Comparison of ENCODE assay signal across 8 cellular contexts in genomic region chr19:8513687-8514504, GRCh38. TPM values are rescaled to one million over a fixed set of nuclear protein-coding genes. Genes with fewer than 3 reads are reported as not detected.
DNase-seq lines count a peak whose midpoint lies in the region; ATAC-seq and TF ChIP-seq lines count a peak whose summit lies in the region.

ZNF414 (minus strand) TSS chr19:8514167; CDS start chr19:8514046, 121 bp downstream.

- intact Hi-C loops in dendritic cell treated with granulocyte-macrophage colony-stimulating factor and Interleukin-4, amounts not matched to agents 40 ng/mL and 50 ng/mL, for 4 days (cut with micrococcal nuclease), result no loop called here
- intact Hi-C loops in left lung (cut with DNase I), result no loop called here

- peak within 1 kb of the TSS; percentile 73 for H3K4me3 ChIP-seq in CD4-positive, CD25-positive, alpha-beta regulatory T cell (ENCODE audit: low read depth, low read length)
- peak within 1 kb of the TSS; percentile 56 to 66 for H3K4me3 ChIP-seq in left lung

- no peaks in the 10 kb centered on the region for H3K27me3 Mint-ChIP-seq in CD4-positive, CD25-positive, alpha-beta regulatory T cell
- no peaks in the 10 kb centered on the region for H3K27me3 Mint-ChIP-seq in dendritic cell treated with granulocyte-macrophage colony-stimulating factor and Interleukin-4, amounts not matched to agents 40 ng/mL and 50 ng/mL, for 4 days

- peak within 1 kb of the TSS; percentile 97 for H3K27ac ChIP-seq in CD4-positive, CD25-positive, alpha-beta regulatory T cell (ENCODE audit: insufficient read depth, low read length, poor library complexity, severe bottlenecking)
- H3K27ac ChIP-seq in left lung, result peak within 1 kb of the TSS; percentile 97 to 99

- H3K27ac Mint-ChIP-seq in CD4-positive, CD25-positive, alpha-beta regulatory T cell, result peak within 1 kb of the TSS; percentile 98 to 99 (median 99)
- H3K27ac Mint-ChIP-seq in dendritic cell treated with granulocyte-macrophage colony-stimulating factor and Interleukin-4, amounts not matched to agents 40 ng/mL and 50 ng/mL, for 4 days, result peak within 1 kb of the TSS; percentile 97

- H3K27me3 ChIP-seq in CD4-positive, CD25-positive, alpha-beta regulatory T cell (ENCODE audit: control insufficient read depth, insufficient read depth, low read length), result no peaks in the 10 kb centered on the region
- H3K27me3 ChIP-seq in left lung, result no peaks in the 10 kb centered on the region

- peak within 1 kb of the TSS; percentile 89 to 99 (median 94) for H3K4me3 Mint-ChIP-seq in CD4-positive, CD25-positive, alpha-beta regulatory T cell
- peak within 1 kb of the TSS; percentile 97 for H3K4me3 Mint-ChIP-seq in dendritic cell treated with granulocyte-macrophage colony-stimulating factor and Interleukin-4, amounts not matched to agents 40 ng/mL and 50 ng/mL, for 4 days

- H3K4me1 Mint-ChIP-seq in CD4-positive, CD25-positive, alpha-beta regulatory T cell, result peaks cover 5 to 62% (median 24%) of the 10 kb centered on the region in 4 donors
- H3K4me1 Mint-ChIP-seq in dendritic cell treated with granulocyte-macrophage colony-stimulating factor and Interleukin-4, amounts not matched to agents 40 ng/mL and 50 ng/mL, for 4 days (ENCODE audit: low read depth), result peaks cover 49% of the 10 kb centered on the region

- H3K4me1 ChIP-seq in CD4-positive, CD25-positive, alpha-beta regulatory T cell (ENCODE audit: control insufficient read depth, insufficient read depth, low read length, poor library complexity, severe bottlenecking), result peaks cover 65% of the 10 kb centered on the region
- peaks cover 8 to 67% of the 10 kb centered on the region in 2 donors for H3K4me1 ChIP-seq in left lung

- H3K9me3 ChIP-seq in CD4-positive, CD25-positive, alpha-beta regulatory T cell (ENCODE audit: control insufficient read depth in 2 of 2, low read length in 2 of 2), result no peaks in the 10 kb centered on the region
- no peaks in the 10 kb centered on the region for H3K9me3 ChIP-seq in left lung

- peaks cover 0 to 2% (median 0%) of the 10 kb centered on the region in 7 donors for H3K9me3 Mint-ChIP-seq in CD4-positive, CD25-positive, alpha-beta regulatory T cell
- H3K9me3 Mint-ChIP-seq in dendritic cell treated with granulocyte-macrophage colony-stimulating factor and Interleukin-4, amounts not matched to agents 40 ng/mL and 50 ng/mL, for 4 days, result no peaks in the 10 kb centered on the region

- ATAC-seq in CD4-positive, CD25-positive, alpha-beta regulatory T cell (ENCODE audit: low read depth in 2 of 2), result peak; percentile 78 to 83
- ATAC-seq in GM19438 (IDR thresholded peaks at IDR 0.05; ENCODE audit: low read depth, unreplicated experiment), result peak; percentile 88
- ATAC-seq in HG03571 (IDR thresholded peaks at IDR 0.05; ENCODE audit: unreplicated experiment), result peak; percentile 85
- peak; percentile 92 for ATAC-seq in left lung

- peak; percentile 93 to 98 (median 96) for DNase-seq in CD4-positive, CD25-positive, alpha-beta regulatory T cell
- peak; percentile 98 for DNase-seq in NCI-H82 (lab: John Stamatoyannopoulos, UW)
- DNase-seq in activated CD4-positive, alpha-beta T cell treated with anti-CD3 and anti-CD28 coated beads, Interleukin-2, amount 50 U/mL, for 4 hours, result peak; percentile 98
- DNase-seq in left lung, result peak; percentile 95 to 97
- peak; percentile 95 for DNase-seq in stimulated activated CD4-positive, alpha-beta T cell treated with anti-CD3 and anti-CD28 coated beads, Interleukin-2, amount 100 ng/mL, for 4 hours (ENCODE audit: low read depth)

- peaks cover 4% of the 10 kb centered on the region for H3K36me3 Mint-ChIP-seq in CD4-positive, CD25-positive, alpha-beta regulatory T cell
- H3K36me3 Mint-ChIP-seq in dendritic cell treated with granulocyte-macrophage colony-stimulating factor and Interleukin-4, amounts not matched to agents 40 ng/mL and 50 ng/mL, for 4 days (ENCODE audit: low read depth), result peaks cover 30% of the 10 kb centered on the region

- H3K36me3 ChIP-seq in CD4-positive, CD25-positive, alpha-beta regulatory T cell (ENCODE audit: control insufficient read depth, insufficient read depth, low read length), result peaks cover 5% of the 10 kb centered on the region
- peaks cover 0 to 14% of the 10 kb centered on the region in 2 donors for H3K36me3 ChIP-seq in left lung

- TF ChIP-seq CTCF in left lung (IDR thresholded peaks at IDR 0.05), result no peak

RNA-seq across cellular contexts. Expression of gene ZNF414, which starts in this region (rescaled TPM):
- 35.1 TPM for total RNA-seq in CD4-positive, CD25-positive, alpha-beta regulatory T cell
- polyA plus RNA-seq in CD4-positive, CD25-positive, alpha-beta regulatory T cell, result 10 to 100 TPM in 3 of 4 donors, 1 to 10 TPM in 1; 9.7 to 15.0 (median 12.6) TPM
- total RNA-seq in left lung, result 10 to 100 TPM; 15.4 to 19.2 TPM

Comparison
In these comparisons a context has a peak if more than half of its experiments do, and no peak if none do; other contexts are left out.
1. Peak in every context shown above with its lines: DNase-seq, ATAC-seq, H3K4me3 ChIP-seq and H3K27ac ChIP-seq.